8 cellular contexts compared by ENCODE assay signal in the genomic region with DNA sequence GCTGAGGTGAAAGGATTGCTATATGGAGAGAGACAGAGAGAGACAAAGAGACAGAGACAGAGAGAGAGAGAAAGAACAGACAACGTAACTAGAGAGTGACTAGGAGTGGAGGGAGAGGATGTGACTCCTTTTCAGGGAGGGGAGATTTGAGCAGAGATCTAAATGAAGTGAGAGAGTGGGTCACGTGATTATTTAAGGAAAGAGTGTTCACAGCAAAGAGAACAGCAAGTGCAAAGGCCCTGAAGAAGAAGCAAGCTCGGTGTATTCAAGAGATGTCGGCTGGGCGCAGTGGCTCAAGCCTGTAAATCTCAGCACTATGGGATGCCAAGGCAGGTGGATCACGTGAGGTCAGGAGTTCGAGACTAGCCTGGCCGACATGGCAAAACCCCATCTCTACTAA.
"Had no signal": no experiment of that assay in that cellular context is flagged by ENCODE, and none has a peak within 500 bp of the region (broad histone marks: within the 10 kb centered on the region; RNA-seq: fewer than 3 reads in every experiment).

No MANE protein-coding gene starts in this region.

- H3K36me3 ChIP-seq: HAP-1 had no signal

- H3K27ac Mint-ChIP-seq: IgD-negative memory B cell had no signal

- H3K9ac ChIP-seq: GM23248 had no signal

- FAIRE-seq: HTR-8/SVneo had no signal

- H3K9me3 Mint-ChIP-seq: IgD-negative memory B cell had no signal

- DNase-seq: GM23248, GOT3, H7, KG1 had no signal

- H3K9me3 ChIP-seq: HAP-1 had no signal

- ATAC-seq: HCT116 had no signal

- H3K27ac ChIP-seq: GM23248 had no signal

- H2AFZ ChIP-seq: GM23248 had no signal

- H3K4me3 ChIP-seq: GM23248, HAP-1 had no signal

- H3K4me3 Mint-ChIP-seq: IgD-negative memory B cell had no signal
